ENCODE assay signal across 1 cellular context in genomic region chr10:28728396-28728795, GRCh38.
TF ChIP-seq lines count a peak whose summit lies in the region.

No MANE protein-coding gene starts in this region.

TF ChIP-seq in HepG2, 621 proteins besides CTCF, POLR2A, EP300 and RAD21:
- TF ChIP-seq KMT2A (CRISPR knock-in tag; IDR thresholded peaks at IDR 0.05) (no peak), FOSL2 (CRISPR knock-in tag; IDR thresholded peaks at IDR 0.05) (peak; percentile 49; the same call in 1 of the 2 replicates), SAP130 (CRISPR knock-in tag; IDR thresholded peaks at IDR 0.05; ENCODE audit: low read depth) (0 out of 2 replicates have a peak, but pooled peaks have one; percentile 23), TBX3 (IDR thresholded peaks at IDR 0.05; ENCODE audit: borderline replicate concordance) (no peak), ZNF17 (CRISPR knock-in tag; IDR thresholded peaks at IDR 0.05) (no peak), PPARG (CRISPR knock-in tag; conservative IDR thresholded peaks at IDR 0.05) (peak; percentile 60; the same call in 1 of the 2 replicates), NR2C2 (CRISPR knock-in tag; IDR thresholded peaks at IDR 0.05; ENCODE audit: borderline replicate concordance) (no peak), PCBP2 (optimal IDR thresholded peaks at IDR 0.05; ENCODE audit: low read depth, low read length, poor library complexity, severe bottlenecking) (no peak), KLF9 (CRISPR knock-in tag; IDR thresholded peaks at IDR 0.05; ENCODE audit: low read depth) (no peak), PHF21A (CRISPR knock-in tag; IDR thresholded peaks at IDR 0.05) (no peak), SOX13 (IDR thresholded peaks at IDR 0.05) (no peak), SOX13 (CRISPR knock-in tag; conservative IDR thresholded peaks at IDR 0.05 in 1 of 2, IDR thresholded peaks at IDR 0.05 in 1 of 2) (0 out of 4 replicates have a peak, but pooled peaks of 1 of the 2 experiments have one; percentile 6), ZNF496 (CRISPR knock-in tag; IDR thresholded peaks at IDR 0.05; ENCODE audit: insufficient replicate concordance) (no peak), ARID5B (CRISPR knock-in tag; IDR thresholded peaks at IDR 0.05) (0 out of 2 replicates have a peak, but pooled peaks have one; percentile 18)
